13 cellular contexts compared by ENCODE assay signal in genomic region chr3:177333535-177334495, GRCh38.
DNase-seq lines count a peak whose midpoint lies in the region; ATAC-seq and TF ChIP-seq lines count a peak whose summit lies in the region.
"Had no signal": no experiment of that assay in that cellular context is flagged by ENCODE, and none has a peak within 500 bp of the region (broad histone marks: within the 10 kb centered on the region; RNA-seq: fewer than 3 reads in every experiment).

No MANE protein-coding gene starts in this region.

- POLR2A ChIA-PET in IMR-90 (lab: Charles Lee; ENCODE audit: unreplicated experiment), result no interaction called here
- POLR2A ChIA-PET in RWPE1 (lab: Yijun Ruan, JAX; ENCODE audit: low non-redundant PET), result no interaction called here

- H3K23ac ChIP-seq in IMR-90 (ENCODE audit: low read depth, low read length), result no peak overlapping the region

- H3K9me3 ChIP-seq in IMR-90 (ENCODE audit: control insufficient read depth, insufficient read depth, low read length) (no peaks in the 10 kb centered on the region), fibroblast of lung (ENCODE audit: control insufficient read depth, insufficient read depth, low read depth, low read length) (no peaks in the 10 kb centered on the region), psoas muscle (no peaks in the 10 kb centered on the region)
- H3K9me3 ChIP-seq: pancreas had no signal

- intact Hi-C loops in IMR-90 (cut with micrococcal nuclease), result no loop called here
- intact Hi-C loops in psoas muscle (cut with DNase I), result loop anchor here in 1 of 2 donors (10.0 kb wide), 1 partner anchor 391 kb away; no protein-coding TSS in a partner anchor

- H3K27ac ChIP-seq in IMR-90 (ENCODE audit: insufficient read depth, low read length), result no peak overlapping the region
- no peak overlapping the region for H3K27ac ChIP-seq in fibroblast of lung (ENCODE audit: insufficient read depth, low read length)
- peak overlapping the region; percentile 78 for H3K27ac ChIP-seq in psoas muscle
- H3K27ac ChIP-seq in RWPE1, result no peak overlapping the region
- H3K27ac ChIP-seq: pancreas, VCaP had no signal

- CTCF ChIA-PET in IMR-90 (lab: Yijun Ruan, JAX) (interaction anchor here (0.5 kb wide), 1 partner anchor 10 kb away, joined by 4 read pairs; no protein-coding TSS in a partner anchor), RWPE1 (lab: Yijun Ruan, JAX) (no interaction called here)

- H3K56ac ChIP-seq in IMR-90 (ENCODE audit: extremely low read depth, insufficient read depth, low read length), result no peak overlapping the region

- H3K14ac ChIP-seq in IMR-90 (replicated peaks; ENCODE audit: low read depth, low read length), result no peak overlapping the region; the same call in 1 of the 2 replicates

- H3K4me1 ChIP-seq in IMR-90 (ENCODE audit: control insufficient read depth, insufficient read depth, low read length), result peaks cover 5% of the 10 kb centered on the region
- peaks cover 3% of the 10 kb centered on the region for H3K4me1 ChIP-seq in fibroblast of lung (ENCODE audit: control insufficient read depth, extremely low read depth, insufficient read depth, low read length)
- peaks cover 51% of the 10 kb centered on the region for H3K4me1 ChIP-seq in psoas muscle
- H3K4me1 ChIP-seq: pancreas had no signal

- no peak overlapping the region for H3K4ac ChIP-seq in IMR-90 (ENCODE audit: low read depth, low read length)

- H2BK5ac ChIP-seq in IMR-90 (ENCODE audit: low read depth, low read length, poor library complexity, severe bottlenecking), result no peak overlapping the region

- ATAC-seq in IMR-90 (ENCODE audit: low read depth) (no peak), psoas muscle (peak; percentile 79 to 86 (median 82)), HG03095 (IDR thresholded peaks at IDR 0.05; ENCODE audit: unreplicated experiment) (no peak), GM18498 (IDR thresholded peaks at IDR 0.05; ENCODE audit: unreplicated experiment) (no peak)
- ATAC-seq: activated T-helper 17 cell treated with anti-CD3 and anti-CD28 coated beads, Interleukin-2, amount 50 U/mL, for 72 hours had no signal

- BruUV-seq in IMR-90 (replicated peaks; lab: Mats Ljungman, UMichigan), result no TSS peak

- DNase-seq in IMR-90 (no peak), NOMO-1 treated with DMSO at 0.1 percent for 48 hours (lab: John Stamatoyannopoulos, UW; ENCODE audit: unreplicated experiment) (peak; percentile 82), fibroblast of lung (ENCODE audit: low read depth in 2 of 2) (peak; percentile 24 to 29), psoas muscle (peak; percentile 30 to 58), RWPE1 (ENCODE audit: low spot score) (no peak), NCI-H524 treated with DMSO at 0.1 percent for 48 hours (lab: John Stamatoyannopoulos, UW) (no peak)
- DNase-seq: HFFc6, NCI-H1105, pancreas had no signal

- H2BK120ac ChIP-seq in IMR-90 (ENCODE audit: low read depth, low read length), result no peak overlapping the region

- H2BK20ac ChIP-seq in IMR-90 (ENCODE audit: low read depth, low read length), result no peak overlapping the region; the same call in 1 of the 2 replicates

- in situ Hi-C loops in IMR-90 (cut with MboI; ENCODE audit: low sequenced_read_pairs), result no loop called here

- no peaks in the 10 kb centered on the region for H3K36me3 ChIP-seq in IMR-90 (ENCODE audit: control insufficient read depth, insufficient read depth, low read length)
- no peaks in the 10 kb centered on the region for H3K36me3 ChIP-seq in fibroblast of lung (ENCODE audit: control insufficient read depth, insufficient read depth, low read length)
- no peaks in the 10 kb centered on the region for H3K36me3 ChIP-seq in psoas muscle (ENCODE audit: insufficient read depth in 1 of 2, low read depth in 1 of 2)
- H3K36me3 ChIP-seq: pancreas had no signal

- H3K4me3 ChIP-seq in IMR-90 (ENCODE audit: insufficient read depth, low read depth, low read length) (no peak overlapping the region), fibroblast of lung (replicated peaks in 1 of 4; ENCODE audit: control extremely low read depth in 1 of 4, insufficient read depth in 1 of 4, low read depth in 3 of 4, low read length in 4 of 4) (no peak overlapping the region), psoas muscle (no peak overlapping the region)
- H3K4me3 ChIP-seq: pancreas had no signal

- no peak overlapping the region for H4K5ac ChIP-seq in IMR-90 (ENCODE audit: low read depth, low read length)

- H3K9me1 ChIP-seq in IMR-90 (ENCODE audit: insufficient read depth, low read length), result no peaks in the 10 kb centered on the region; the same call in 1 of the 2 replicates

- H3K18ac ChIP-seq in IMR-90 (ENCODE audit: low read depth, low read length), result no peak overlapping the region

- no peak for TF ChIP-seq POLR2A in IMR-90 (IDR thresholded peaks at IDR 0.05; ENCODE audit: low read depth, low read length)

- H3K79me1 ChIP-seq in IMR-90 (ENCODE audit: low read depth in 1 of 2, low read length in 2 of 2), result no peaks in the 10 kb centered on the region

- H4K8ac ChIP-seq in IMR-90 (ENCODE audit: low read depth in 2 of 2, low read length in 2 of 2), result no peak overlapping the region

- TF ChIP-seq RAD21 in IMR-90 (IDR thresholded peaks at IDR 0.05; ENCODE audit: low read length), result no peak

- no peak overlapping the region for H4K91ac ChIP-seq in IMR-90 (ENCODE audit: insufficient read depth, low read depth, low read length)

- H4K20me1 ChIP-seq in IMR-90 (ENCODE audit: insufficient read depth, low read length) (no peaks in the 10 kb centered on the region), fibroblast of lung (ENCODE audit: control insufficient read depth, extremely low read depth, insufficient read depth, low read length) (no peaks in the 10 kb centered on the region)

- WGBS in IMR-90 (ENCODE audit: extremely low coverage in 2 of 2, insufficient read length in 1 of 2), 2 experiments, result 100% methylated on average over 3 of the region's 6 CpGs; no CpG with 5 or more reads in 1 of the 2 experiments
- 15 to 29% (median 25%) methylated on average over 6 of the region's 6 CpGs for WGBS in psoas muscle, 3 donors

- TF ChIP-seq CTCF in IMR-90 (conservative IDR thresholded peaks at IDR 0.05; ENCODE audit: low read depth, low read length) (no peak), fibroblast of lung (conservative IDR thresholded peaks at IDR 0.05 in 1 of 2, IDR thresholded peaks at IDR 0.05 in 1 of 2; ENCODE audit: low read depth in 1 of 2, low read length in 2 of 2) (no peak), psoas muscle (IDR thresholded peaks at IDR 0.05) (no peak), RWPE1 (conservative IDR thresholded peaks at IDR 0.05; ENCODE audit: low read depth) (no peak)

- H3K9ac ChIP-seq in IMR-90 (ENCODE audit: low read depth, low read length) (no peak overlapping the region), fibroblast of lung (ENCODE audit: insufficient read depth, low read length) (no peak overlapping the region)

- peak overlapping the region; percentile 8; the same call in 1 of the 2 replicates for H2AK5ac ChIP-seq in IMR-90 (ENCODE audit: low read depth, low read length)

- dilution Hi-C loops in IMR-90 (cut with HindIII; ENCODE audit: low sequenced_read_pairs, unreplicated experiment), result no loop called here

- no peak overlapping the region for H2AFZ ChIP-seq in IMR-90 (replicated peaks; ENCODE audit: low read length, poor library complexity)
- H2AFZ ChIP-seq in fibroblast of lung (ENCODE audit: low read length), result no peak overlapping the region

- H3K79me2 ChIP-seq in fibroblast of lung (ENCODE audit: control insufficient read depth, insufficient read depth, low read length), result no peaks in the 10 kb centered on the region

- no peak overlapping the region for H2AK9ac ChIP-seq in IMR-90 (replicated peaks; ENCODE audit: low read depth, low read length, poor library complexity)

- H3K4me2 ChIP-seq in IMR-90 (ENCODE audit: low read depth, low read length), result no peak overlapping the region
- H3K4me2 ChIP-seq in fibroblast of lung (ENCODE audit: extremely low read depth, insufficient read depth, low read length), result no peak overlapping the region

- H3K27me3 ChIP-seq in IMR-90 (ENCODE audit: control insufficient read depth, insufficient read depth, low read length) (no peaks in the 10 kb centered on the region), fibroblast of lung (ENCODE audit: control insufficient read depth, insufficient read depth, low read length) (no peaks in the 10 kb centered on the region), psoas muscle (ENCODE audit: insufficient read depth in 3 of 3, low read length in 2 of 3) (no peaks in the 10 kb centered on the region)
- H3K27me3 ChIP-seq: pancreas had no signal

- H2BK15ac ChIP-seq in IMR-90 (ENCODE audit: low read depth, low read length), result no peak overlapping the region

TF ChIP-seq in IMR-90, 13 proteins besides CTCF, POLR2A, EP300 and RAD21 (continues in another document):
- TF ChIP-seq NFE2L2 (IDR thresholded peaks at IDR 0.05; ENCODE audit: low read depth, low read length) (no peak), MAZ (IDR thresholded peaks at IDR 0.05; ENCODE audit: borderline replicate concordance, low read depth, low read length) (no peak), CEBPB (IDR thresholded peaks at IDR 0.05; ENCODE audit: low read depth, low read length) (no peak), ELK1 (IDR thresholded peaks at IDR 0.05; ENCODE audit: borderline replicate concordance, low read depth, low read length) (no peak), RFX5 (IDR thresholded peaks at IDR 0.05; ENCODE audit: low read depth, low read length) (no peak), BHLHE40 (IDR thresholded peaks at IDR 0.05; ENCODE audit: low read depth, low read length) (no peak), RCOR1 (IDR thresholded peaks at IDR 0.05; ENCODE audit: insufficient replicate concordance, low read length) (no peak), MXI1 (IDR thresholded peaks at IDR 0.05; ENCODE audit: borderline replicate concordance, low read depth, low read length) (no peak), FOS (IDR thresholded peaks at IDR 0.05; ENCODE audit: low read depth, low read length) (no peak), CHD1 (IDR thresholded peaks at IDR 0.05; ENCODE audit: low read depth, low read length) (no peak), SMC3 (IDR thresholded peaks at IDR 0.05; ENCODE audit: low read depth, low read length) (no peak)

Comparison
In these comparisons a context has a peak if more than half of its experiments do, and no peak if none do; other contexts are left out.
1. ATAC-seq: peak in psoas muscle (4 of 4); none in IMR-90 (single experiment), HG03095 (single experiment) and GM18498 (single experiment).
2. DNase-seq: peak in NOMO-1 treated with DMSO at 0.1 percent for 48 hours (single experiment), fibroblast of lung (2 of 2) and psoas muscle (2 of 2); none in IMR-90 (single experiment), RWPE1 (single experiment) and NCI-H524 treated with DMSO at 0.1 percent for 48 hours (single experiment).